In genomic region chr6:144327081-144327480, GRCh38 we compare ENCODE assay signal across 12 cellular contexts. TPM values are rescaled to one million over a fixed set of nuclear protein-coding genes. Genes with fewer than 3 reads are reported as not detected.
DNase-seq lines count a peak whose midpoint lies in the region; ATAC-seq and TF ChIP-seq lines count a peak whose summit lies in the region.
"Had no signal": no experiment of that assay in that cellular context is flagged by ENCODE, and none has a peak within 500 bp of the region (broad histone marks: within the 10 kb centered on the region; RNA-seq: fewer than 3 reads in every experiment).

No MANE protein-coding gene starts in this region.

- no peaks in the 10 kb centered on the region; the same call in 1 of the 2 replicates for H3K36me3 Mint-ChIP-seq in WTC11
- H3K36me3 Mint-ChIP-seq in type B pancreatic cell, result peaks cover 5% of the 10 kb centered on the region

- no peak for DNase-seq in WTC11 (ENCODE audit: low spot score)
- DNase-seq in fibroblast of mammary gland (ENCODE audit: low read depth), result peak; percentile 36
- DNase-seq in midbrain (lab: John Stamatoyannopoulos, UW), result peak; percentile 36
- DNase-seq in type B pancreatic cell (ENCODE audit: extremely low spot score, unreplicated experiment), result no peak
- no peak for DNase-seq in epidermal melanocyte (ENCODE audit: insufficient read length, low spot score)
- DNase-seq in inferior parietal cortex (ENCODE audit: extremely low spot score), result no peak
- DNase-seq in HCEC 1CT, result no peak
- DNase-seq: CD4-positive, alpha-beta T cell; GDM1; NCI-H1436 treated with DMSO at 0.1 percent for 48 hours; NK-92 treated with Interleukin-12 subunit alpha and Interleukin-12 subunit beta, amount 100 ng/mL, for 24 hours had no signal

- CTCF ChIA-PET in WTC11 (lab: Charles Lee), result interaction anchor here (0.9 kb wide), 1 partner anchor 154 kb away, joined by 3 read pairs; no protein-coding TSS in a partner anchor

- peak overlapping the region; percentile 92 for H3K27ac Mint-ChIP-seq in WTC11
- H3K27ac Mint-ChIP-seq in type B pancreatic cell, result peak overlapping the region; percentile 34
- H3K27ac Mint-ChIP-seq: CD4-positive, alpha-beta T cell had no signal

- POLR2A ChIA-PET in WTC11 (lab: Charles Lee), result interaction anchor here (0.9 to 1.0 kb wide), 2 partner anchors 8 to 13 kb away, joined by 3 to 4 read pairs; no protein-coding TSS in a partner anchor

- peaks cover 96% of the 10 kb centered on the region for H3K4me1 Mint-ChIP-seq in WTC11
- peaks cover 26% of the 10 kb centered on the region for H3K4me1 Mint-ChIP-seq in type B pancreatic cell (ENCODE audit: unreplicated experiment)

- no peaks in the 10 kb centered on the region for H3K27me3 Mint-ChIP-seq in WTC11 (ENCODE audit: low read depth)
- H3K27me3 Mint-ChIP-seq in type B pancreatic cell, result no peaks in the 10 kb centered on the region
- H3K27me3 Mint-ChIP-seq: CD4-positive, alpha-beta T cell had no signal

- H3K9me3 Mint-ChIP-seq in WTC11 (peaks cover 7% of the 10 kb centered on the region), type B pancreatic cell (no peaks in the 10 kb centered on the region)
- H3K9me3 Mint-ChIP-seq: CD4-positive, alpha-beta T cell had no signal

- ATAC-seq in WTC11, result no peak
- ATAC-seq: activated CD4-positive, CD25-positive, alpha-beta regulatory T cell treated with anti-CD3 and anti-CD28 coated beads, Interleukin-2, amount 50 U/mL, for 24 hours had no signal

- no peak overlapping the region for H3K4me3 ChIP-seq in fibroblast of mammary gland (ENCODE audit: control insufficient read depth, low read depth, low read length)

- TF ChIP-seq CTCF in WTC11 (IDR thresholded peaks at IDR 0.05) (no peak), fibroblast of mammary gland (conservative IDR thresholded peaks at IDR 0.05; ENCODE audit: control insufficient read depth, insufficient read depth, low read depth, low read length) (no peak), type B pancreatic cell (conservative IDR thresholded peaks at IDR 0.05) (no peak)

- H3K4me3 Mint-ChIP-seq in WTC11, result peak overlapping the region; percentile 10; the same call in 1 of the 2 replicates
- H3K4me3 Mint-ChIP-seq in type B pancreatic cell, result no peak overlapping the region
- H3K4me3 Mint-ChIP-seq: CD4-positive, alpha-beta T cell had no signal

TF ChIP-seq in WTC11, 78 proteins besides CTCF, POLR2A, EP300 and RAD21:
- TF ChIP-seq HMGXB4 (CRISPR knock-in tag; IDR thresholded peaks at IDR 0.05) (no peak), OVOL2 (CRISPR knock-in tag; IDR thresholded peaks at IDR 0.05; ENCODE audit: borderline replicate concordance) (no peak), RELA (CRISPR knock-in tag; IDR thresholded peaks at IDR 0.05; ENCODE audit: borderline replicate concordance) (no peak), ZNF281 (CRISPR knock-in tag; IDR thresholded peaks at IDR 0.05) (no peak), MYBL2 (CRISPR knock-in tag; IDR thresholded peaks at IDR 0.05) (no peak), GRHL2 (CRISPR knock-in tag; IDR thresholded peaks at IDR 0.05; ENCODE audit: insufficient replicate concordance, severe bottlenecking) (no peak), TEAD4 (CRISPR knock-in tag; IDR thresholded peaks at IDR 0.05) (no peak), RORB (CRISPR knock-in tag; IDR thresholded peaks at IDR 0.05) (no peak), ZNF396 (CRISPR knock-in tag; IDR thresholded peaks at IDR 0.05; ENCODE audit: borderline replicate concordance) (no peak), JUN (CRISPR knock-in tag; IDR thresholded peaks at IDR 0.05) (no peak), ATF2 (CRISPR knock-in tag; IDR thresholded peaks at IDR 0.05; ENCODE audit: borderline replicate concordance, low read depth) (no peak), ZNF317 (CRISPR knock-in tag; IDR thresholded peaks at IDR 0.05; ENCODE audit: borderline replicate concordance, low read depth) (no peak)

RNA-seq across cellular contexts. Expression of gene UTRN, which starts 41.9 kb away (rescaled TPM):
- total RNA-seq in WTC11 (2021) (125 to 127 TPM (median 125 TPM) in 3 replicates), type B pancreatic cell (ENCODE audit: low replicate concordance) (75.1 and 77.7 TPM in 2 replicates)

Comparison
In these comparisons a context has a peak if more than half of its experiments do, and no peak if none do; other contexts are left out.
1. DNase-seq: peak in fibroblast of mammary gland (single experiment) and midbrain (single experiment); none in WTC11 (single experiment), type B pancreatic cell (single experiment), epidermal melanocyte (single experiment), inferior parietal cortex (single experiment) and HCEC 1CT (single experiment).